11 cellular contexts compared by ENCODE assay signal in genomic region chr10:110916554-110917346, GRCh38. TPM values are rescaled to one million over a fixed set of nuclear protein-coding genes. Genes with fewer than 3 reads are reported as not detected.
A peak's percentile ranks its signal among the peaks of the same experiment; 100 is the strongest.
DNase-seq lines count a peak whose midpoint lies in the region; ATAC-seq and TF ChIP-seq lines count a peak whose summit lies in the region.
"Had no signal": no experiment of that assay in that cellular context is flagged by ENCODE, and none has a peak within 500 bp of the region (broad histone marks: within the 10 kb centered on the region; RNA-seq: fewer than 3 reads in every experiment).

No MANE protein-coding gene starts in this region.

- POLR2A ChIA-PET in MCF 10A (lab: Yijun Ruan, JAX): interaction anchor here (0.6 to 5.5 kb wide), 23 partner anchors 11 to 706 kb away, joined by 3 to 129 read pairs (median 4); no protein-coding TSS in a partner anchor
- POLR2A ChIA-PET in T-cell (lab: Charles Lee): interaction anchor here (0.6 to 3.8 kb wide), 6 partner anchors 9 to 818 kb away, joined by 3 to 29 read pairs (median 7); no protein-coding TSS in a partner anchor

- H3K4me3 ChIP-seq in breast epithelium: no peak overlapping the region
- H3K4me3 ChIP-seq in fibroblast of villous mesenchyme (ENCODE audit: low read depth, low read length): no peak overlapping the region
- no peak overlapping the region for H3K4me3 ChIP-seq in effector memory CD4-positive, alpha-beta T cell (ENCODE audit: insufficient read depth, low read depth, low read length, poor library complexity, severe bottlenecking)

- H3K27me3 ChIP-seq in breast epithelium: no peaks in the 10 kb centered on the region
- H3K27me3 ChIP-seq in effector memory CD4-positive, alpha-beta T cell (replicated peaks; ENCODE audit: control insufficient read depth, insufficient read depth, low read length, poor library complexity, severe bottlenecking): no peaks in the 10 kb centered on the region
- H3K27me3 ChIP-seq: BLaER1 treated with 17β-estradiol and CSF1 and Interleukin-3, amounts not matched to agents 10 nM and 100 nM had no signal

- intact Hi-C loops in MCF 10A (cut with micrococcal nuclease): no loop called here
- intact Hi-C loops in breast epithelium (cut with DNase I; ENCODE audit: low total_unique reads): no loop called here

- no peaks in the 10 kb centered on the region for H3K27me3 Mint-ChIP-seq in MCF 10A (ENCODE audit: insufficient read depth, unreplicated experiment)
- H3K27me3 Mint-ChIP-seq in T-cell: no peaks in the 10 kb centered on the region
- no peaks in the 10 kb centered on the region for H3K27me3 Mint-ChIP-seq in type B pancreatic cell

- no TSS peak for BruUV-seq in MCF 10A (replicated peaks; lab: Mats Ljungman, UMichigan)

- H3K9me3 Mint-ChIP-seq in MCF 10A (ENCODE audit: unreplicated experiment) (no peaks in the 10 kb centered on the region), T-cell (no peaks in the 10 kb centered on the region), type B pancreatic cell (no peaks in the 10 kb centered on the region)
- H3K9me3 Mint-ChIP-seq: activated naive CD4-positive, alpha-beta T cell treated with anti-CD3 and anti-CD28 coated beads, Interleukin-2, amount 50 U/mL, for 72 hours had no signal

- no peaks in the 10 kb centered on the region for H3K36me3 ChIP-seq in breast epithelium
- H3K36me3 ChIP-seq in effector memory CD4-positive, alpha-beta T cell (ENCODE audit: control insufficient read depth, insufficient read depth, low read length): no peaks in the 10 kb centered on the region

- H3K4me1 ChIP-seq in breast epithelium: no peaks in the 10 kb centered on the region
- no peaks in the 10 kb centered on the region for H3K4me1 ChIP-seq in effector memory CD4-positive, alpha-beta T cell (ENCODE audit: control insufficient read depth, insufficient read depth, low read length, poor library complexity, severe bottlenecking)

- ATAC-seq in T-cell (replicated peaks in 1 of 4): no peak
- no peak for ATAC-seq in GM19395 (IDR thresholded peaks at IDR 0.05; ENCODE audit: unreplicated experiment)
- no peak for ATAC-seq in GM19467 (IDR thresholded peaks at IDR 0.05; ENCODE audit: unreplicated experiment)
- ATAC-seq: activated naive CD4-positive, alpha-beta T cell treated with anti-CD3 and anti-CD28 coated beads, Interleukin-2, amount 50 U/mL, for 72 hours had no signal

- no peak overlapping the region for H3K27ac ChIP-seq in breast epithelium
- H3K27ac ChIP-seq in effector memory CD4-positive, alpha-beta T cell (ENCODE audit: insufficient read depth, low read length, poor library complexity, severe bottlenecking): no peak overlapping the region
- H3K27ac ChIP-seq: BLaER1 treated with 17β-estradiol and CSF1 and Interleukin-3, amounts not matched to agents 10 nM and 100 nM had no signal

- H3K4me3 Mint-ChIP-seq in MCF 10A (ENCODE audit: unreplicated experiment): peak overlapping the region; percentile 89
- peak overlapping the region in 2 of 3 donors; percentile 99 for H3K4me3 Mint-ChIP-seq in T-cell
- peak overlapping the region; percentile 71 for H3K4me3 Mint-ChIP-seq in type B pancreatic cell

- CTCF ChIA-PET in MCF 10A (lab: Yijun Ruan, JAX) (interaction anchor here (0.6 to 1.5 kb wide), 5 partner anchors 14 to 1092 kb away, joined by 3 read pairs; no protein-coding TSS in a partner anchor), T-cell (lab: Charles Lee) (interaction anchor here (0.6 to 1.2 kb wide), 4 partner anchors 16 to 298 kb away, joined by 3 to 4 read pairs (median 4); no protein-coding TSS in a partner anchor)

- peak overlapping the region; percentile 100 for H3K27ac Mint-ChIP-seq in MCF 10A (ENCODE audit: low read depth, unreplicated experiment)
- peak overlapping the region; percentile 46 to 60 for H3K27ac Mint-ChIP-seq in T-cell
- H3K27ac Mint-ChIP-seq in type B pancreatic cell: peak overlapping the region; percentile 99

- DNase-seq in MCF 10A (ENCODE audit: unreplicated experiment) (peak; percentile 59), breast epithelium (ENCODE audit: low spot score in 2 of 2) (no peak), T-cell (no peak), fibroblast of villous mesenchyme (ENCODE audit: low read depth) (peak; percentile 88), type B pancreatic cell (ENCODE audit: extremely low spot score, unreplicated experiment) (no peak)
- DNase-seq in effector memory CD4-positive, alpha-beta T cell: no peak
- DNase-seq: NCI-H2029 treated with DMSO at 0.1 percent for 48 hours had no signal

- peaks cover 25% of the 10 kb centered on the region for H3K36me3 Mint-ChIP-seq in MCF 10A (ENCODE audit: insufficient read depth, unreplicated experiment)
- H3K36me3 Mint-ChIP-seq in T-cell: peaks cover 14% of the 10 kb centered on the region
- H3K36me3 Mint-ChIP-seq in type B pancreatic cell: no peaks in the 10 kb centered on the region

- peaks cover 29% of the 10 kb centered on the region for H3K4me1 Mint-ChIP-seq in MCF 10A (ENCODE audit: insufficient read depth, unreplicated experiment)
- H3K4me1 Mint-ChIP-seq in T-cell: peaks cover 43 to 52% (median 49%) of the 10 kb centered on the region in 3 donors
- H3K4me1 Mint-ChIP-seq in type B pancreatic cell (ENCODE audit: unreplicated experiment): peaks cover 19% of the 10 kb centered on the region

- TF ChIP-seq POLR2A in breast epithelium (IDR thresholded peaks at IDR 0.05): no peak

- no peak for TF ChIP-seq CTCF in MCF 10A (IDR thresholded peaks at IDR 0.05; ENCODE audit: unreplicated experiment)
- TF ChIP-seq CTCF in breast epithelium (IDR thresholded peaks at IDR 0.05): no peak
- no peak for TF ChIP-seq CTCF in fibroblast of villous mesenchyme (IDR thresholded peaks at IDR 0.05; ENCODE audit: insufficient read depth, low read depth, low read length)
- no peak for TF ChIP-seq CTCF in type B pancreatic cell (conservative IDR thresholded peaks at IDR 0.05)

- H3K9me3 ChIP-seq in breast epithelium: no peaks in the 10 kb centered on the region
- no peaks in the 10 kb centered on the region for H3K9me3 ChIP-seq in effector memory CD4-positive, alpha-beta T cell (ENCODE audit: control insufficient read depth, low read length)
- H3K9me3 ChIP-seq: BLaER1 treated with 17β-estradiol and CSF1 and Interleukin-3, amounts not matched to agents 10 nM and 100 nM had no signal

RNA-seq across cellular contexts. Expression of gene BBIP1, which starts 2.2 kb away (rescaled TPM):
- 46.9 and 68.7 TPM in 2 replicates for total RNA-seq in MCF 10A (2022)
- 10 to 100 TPM; 20.0 to 35.0 (median 23.6) TPM for total RNA-seq in breast epithelium
- total RNA-seq in T-cell: 10 to 100 TPM; 28.6 to 36.6 (median 32.0) TPM
- 20.6 and 23.3 TPM in 2 replicates for total RNA-seq in fibroblast of villous mesenchyme
- total RNA-seq in type B pancreatic cell (ENCODE audit: low replicate concordance): 15.8 and 24.8 TPM in 2 replicates

RNA-seq across cellular contexts. Expression of gene SHOC2, which starts 2.7 kb away (rescaled TPM):
- 59.8 and 60.6 TPM in 2 replicates for total RNA-seq in MCF 10A (2022)
- total RNA-seq in breast epithelium: 10 to 100 TPM; 60.3 to 69.7 (median 65.9) TPM
- total RNA-seq in T-cell: 10 to 100 TPM; 53.3 to 65.1 (median 54.0) TPM
- 50.9 and 69.5 TPM in 2 replicates for total RNA-seq in fibroblast of villous mesenchyme
- total RNA-seq in type B pancreatic cell (ENCODE audit: low replicate concordance): 38.7 and 44.3 TPM in 2 replicates

RNA-seq across cellular contexts. Expression of gene PDCD4, which starts 45.0 kb away (rescaled TPM):
- total RNA-seq in MCF 10A (2022) (80.7 and 133 TPM in 2 replicates), breast epithelium (100 to 1,000 TPM; 101 to 319 (median 161) TPM), T-cell (100 to 1,000 TPM; 239 to 335 (median 309) TPM), fibroblast of villous mesenchyme (18.4 and 35.8 TPM in 2 replicates), type B pancreatic cell (ENCODE audit: low replicate concordance) (122 and 145 TPM in 2 replicates)

Comparison
In these comparisons a context has a peak if more than half of its experiments do, and no peak if none do; other contexts are left out.
1. DNase-seq: peak in MCF 10A (single experiment) and fibroblast of villous mesenchyme (single experiment); none in breast epithelium (0 of 2), T-cell (0 of 34), type B pancreatic cell (single experiment) and effector memory CD4-positive, alpha-beta T cell (0 of 3).
2. Peak in every context shown above with its lines, with median percentiles within 50 percentile points of each other: H3K27ac Mint-ChIP-seq and H3K4me3 Mint-ChIP-seq.